1 cellular context compared by ENCODE assay signal in the genomic region with DNA sequence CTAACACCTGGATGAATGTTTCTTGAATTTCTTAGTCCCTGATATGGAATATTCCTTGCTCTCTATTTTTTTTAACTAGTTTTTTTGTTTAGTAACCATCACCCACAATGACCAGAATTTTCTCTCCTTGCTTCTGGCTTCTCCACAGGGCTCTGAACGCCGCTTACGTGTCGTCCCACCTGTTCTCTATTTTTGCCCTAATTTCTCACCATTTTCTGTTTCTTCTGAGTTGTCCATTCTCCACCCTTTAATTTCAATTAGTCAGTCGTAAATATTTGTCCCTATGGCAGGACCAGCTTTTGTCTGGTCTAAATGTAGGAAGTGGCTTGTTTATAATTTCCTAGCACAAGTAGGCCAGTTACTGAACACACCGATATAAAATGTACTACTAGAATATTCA.
TF ChIP-seq lines count a peak whose summit lies in the region.

No MANE protein-coding gene starts in this region.

TF ChIP-seq in WTC11, 78 proteins besides CTCF, POLR2A, EP300 and RAD21 (continued from another document):
- TF ChIP-seq, protein P1, sequence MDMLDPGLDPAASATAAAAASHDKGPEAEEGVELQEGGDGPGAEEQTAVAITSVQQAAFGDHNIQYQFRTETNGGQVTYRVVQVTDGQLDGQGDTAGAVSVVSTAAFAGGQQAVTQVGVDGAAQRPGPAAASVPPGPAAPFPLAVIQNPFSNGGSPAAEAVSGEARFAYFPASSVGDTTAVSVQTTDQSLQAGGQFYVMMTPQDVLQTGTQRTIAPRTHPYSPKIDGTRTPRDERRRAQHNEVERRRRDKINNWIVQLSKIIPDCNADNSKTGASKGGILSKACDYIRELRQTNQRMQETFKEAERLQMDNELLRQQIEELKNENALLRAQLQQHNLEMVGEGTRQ (CRISPR knock-in tag; IDR thresholded peaks at IDR 0.05): no peak
- TF ChIP-seq CDX4 (CRISPR knock-in tag; IDR thresholded peaks at IDR 0.05; ENCODE audit: borderline replicate concordance) (no peak), CBFB (CRISPR knock-in tag; IDR thresholded peaks at IDR 0.05; ENCODE audit: low read depth) (no peak), ZNF263 (CRISPR knock-in tag; IDR thresholded peaks at IDR 0.05; ENCODE audit: low read depth) (no peak), ZNF232 (CRISPR knock-in tag; IDR thresholded peaks at IDR 0.05) (no peak), NR1H2 (CRISPR knock-in tag; IDR thresholded peaks at IDR 0.05) (no peak)
TF ChIP-seq in WTC11: peak in this region for 0.
